In the genomic region with DNA sequence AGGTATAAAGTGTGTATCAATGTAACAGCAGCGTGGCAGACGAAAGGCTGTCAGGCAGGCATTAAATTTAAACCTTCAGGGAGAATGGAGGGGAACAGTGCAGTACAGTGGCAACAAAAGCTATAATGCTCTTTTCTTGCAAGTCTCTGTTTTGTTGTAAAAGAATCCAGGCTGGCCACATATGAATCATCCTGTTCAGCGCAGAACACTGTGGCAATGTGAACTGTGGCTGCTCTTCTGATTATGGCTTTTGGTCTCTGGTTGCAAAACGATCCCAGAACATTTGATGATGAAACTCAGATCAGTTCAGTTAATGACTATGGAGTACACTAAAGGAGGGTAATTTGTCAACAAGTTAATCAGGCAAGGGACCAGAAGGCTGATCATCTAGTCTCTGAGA, we compare ENCODE assay signal across 18 cellular contexts.
A peak's percentile ranks its signal among the peaks of the same experiment; 100 is the strongest.
DNase-seq lines count a peak whose midpoint lies in the region; ATAC-seq, FAIRE-seq and TF ChIP-seq lines count a peak whose summit lies in the region.
"Had no signal": no experiment of that assay in that cellular context is flagged by ENCODE, and none has a peak within 500 bp of the region (broad histone marks: within the 10 kb centered on the region; RNA-seq: fewer than 3 reads in every experiment).

No MANE protein-coding gene starts in this region.

- H3K4me3 ChIP-seq in NB4 (ENCODE audit: low read depth, low read length) = no peak overlapping the region
- H3K4me3 ChIP-seq in choroid plexus epithelial cell (ENCODE audit: low read depth, low read length) = no peak overlapping the region
- H3K4me3 ChIP-seq: cardiac muscle cell, Peyer's patch, tibial nerve had no signal

- TF ChIP-seq CTCF in NB4 (IDR thresholded peaks at IDR 0.05; ENCODE audit: low read depth, low read length) (no peak), choroid plexus epithelial cell (conservative IDR thresholded peaks at IDR 0.05; ENCODE audit: low read depth, low read length) (no peak), nephron progenitor cell (IDR thresholded peaks at IDR 0.05) (no peak)

- H3K9me3 Mint-ChIP-seq in nephron progenitor cell = no peaks in the 10 kb centered on the region
- H3K9me3 Mint-ChIP-seq: activated T-helper 1 cell treated with anti-CD3 and anti-CD28 coated beads, Interleukin-12 subunit alpha, Interleukin-12 subunit beta, Interleukin-2, Interleukin-4 antibody, amounts not matched to agents 30 ng/mL and 10 ng/mL and 1 ng/mL, durations not matched to agents 14 hours and 24 hours and 36 hours; memory B cell; T-helper 1 cell treated with Interleukin-12 subunit alpha and Interleukin-12 subunit beta and Interleukin-4 antibody, amounts not matched to agents 30 μg/mL and 1 μg/mL, for 36 hours had no signal

- CTCF ChIA-PET in HEK293T (lab: Yijun Ruan, JAX) = no interaction called here

- H3K27me3 Mint-ChIP-seq in nephron progenitor cell (ENCODE audit: low read depth, poor library complexity) = no peaks in the 10 kb centered on the region
- H3K27me3 Mint-ChIP-seq: memory B cell had no signal

- no peaks in the 10 kb centered on the region for H3K36me3 Mint-ChIP-seq in nephron progenitor cell (ENCODE audit: low read depth)

- no peak for FAIRE-seq in HTR-8/SVneo (lab: Jason Lieb, UNC)
- FAIRE-seq: GM12892 had no signal

- peak overlapping the region; percentile 18 for H3K27ac Mint-ChIP-seq in nephron progenitor cell
- H3K27ac Mint-ChIP-seq: activated T-helper 1 cell treated with anti-CD3 and anti-CD28 coated beads, Interleukin-12 subunit alpha, Interleukin-12 subunit beta, Interleukin-2, Interleukin-4 antibody, amounts not matched to agents 30 ng/mL and 10 ng/mL and 1 ng/mL, durations not matched to agents 14 hours and 24 hours and 36 hours; memory B cell; T-helper 1 cell treated with Interleukin-12 subunit alpha and Interleukin-12 subunit beta and Interleukin-4 antibody, amounts not matched to agents 30 μg/mL and 1 μg/mL, for 36 hours had no signal

- no peak overlapping the region for H3K4me3 Mint-ChIP-seq in nephron progenitor cell
- H3K4me3 Mint-ChIP-seq: activated T-helper 1 cell treated with anti-CD3 and anti-CD28 coated beads, Interleukin-12 subunit alpha, Interleukin-12 subunit beta, Interleukin-2, Interleukin-4 antibody, amounts not matched to agents 30 ng/mL and 10 ng/mL and 1 ng/mL, durations not matched to agents 14 hours and 24 hours and 36 hours; memory B cell; T-helper 1 cell treated with Interleukin-12 subunit alpha and Interleukin-12 subunit beta and Interleukin-4 antibody, amounts not matched to agents 30 μg/mL and 1 μg/mL, for 36 hours had no signal

- peak; percentile 19 for DNase-seq in Ammon's horn (ENCODE audit: low spot score)
- peak; percentile 34 for DNase-seq in NB4 (ENCODE audit: low read depth)
- DNase-seq in choroid plexus epithelial cell (ENCODE audit: low read depth) = peak; percentile 75
- no peak for DNase-seq in nephron progenitor cell
- DNase-seq in HEK293T (ENCODE audit: extremely low spot score) = no peak
- no peak for DNase-seq in COR-L47 (lab: John Stamatoyannopoulos, UW)
- no peak for DNase-seq in HTR-8/SVneo (ENCODE audit: insufficient read length, low spot score)
- DNase-seq: activated CD4-positive, alpha-beta T cell treated with anti-CD3 and anti-CD28 coated beads, Interleukin-2, amount 50 U/mL, for 1 hour; NCI-H345; nucleus accumbens; Peyer's patch had no signal

- H3K4me1 Mint-ChIP-seq in nephron progenitor cell = peaks cover 5% of the 10 kb centered on the region
- H3K4me1 Mint-ChIP-seq: memory B cell had no signal

- no peak for TF ChIP-seq POLR2A in NB4 (IDR thresholded peaks at IDR 0.05; ENCODE audit: extremely low read depth, insufficient read length)

- no peak for ATAC-seq in HG03469 (IDR thresholded peaks at IDR 0.05; ENCODE audit: unreplicated experiment)

- POLR2A ChIA-PET in HEK293T (lab: Yijun Ruan, JAX) = no interaction called here

TF ChIP-seq in HEK293T, 16 proteins besides CTCF, POLR2A, EP300 and RAD21:
- no peak for TF ChIP-seq L3MBTL2 (conservative IDR thresholded peaks at IDR 0.05)
- no peak for TF ChIP-seq FOXM1 (IDR thresholded peaks at IDR 0.05; ENCODE audit: borderline replicate concordance)
- no peak for TF ChIP-seq CTBP1 (IDR thresholded peaks at IDR 0.05; ENCODE audit: borderline replicate concordance)

Comparison
In these comparisons a context has a peak if more than half of its experiments do, and no peak if none do; other contexts are left out.
1. DNase-seq: peak in Ammon's horn (single experiment), NB4 (single experiment) and choroid plexus epithelial cell (single experiment); none in nephron progenitor cell (single experiment), HEK293T (single experiment), COR-L47 (single experiment) and HTR-8/SVneo (single experiment).